ENCODE assay signal across 14 cellular contexts in the genomic region with DNA sequence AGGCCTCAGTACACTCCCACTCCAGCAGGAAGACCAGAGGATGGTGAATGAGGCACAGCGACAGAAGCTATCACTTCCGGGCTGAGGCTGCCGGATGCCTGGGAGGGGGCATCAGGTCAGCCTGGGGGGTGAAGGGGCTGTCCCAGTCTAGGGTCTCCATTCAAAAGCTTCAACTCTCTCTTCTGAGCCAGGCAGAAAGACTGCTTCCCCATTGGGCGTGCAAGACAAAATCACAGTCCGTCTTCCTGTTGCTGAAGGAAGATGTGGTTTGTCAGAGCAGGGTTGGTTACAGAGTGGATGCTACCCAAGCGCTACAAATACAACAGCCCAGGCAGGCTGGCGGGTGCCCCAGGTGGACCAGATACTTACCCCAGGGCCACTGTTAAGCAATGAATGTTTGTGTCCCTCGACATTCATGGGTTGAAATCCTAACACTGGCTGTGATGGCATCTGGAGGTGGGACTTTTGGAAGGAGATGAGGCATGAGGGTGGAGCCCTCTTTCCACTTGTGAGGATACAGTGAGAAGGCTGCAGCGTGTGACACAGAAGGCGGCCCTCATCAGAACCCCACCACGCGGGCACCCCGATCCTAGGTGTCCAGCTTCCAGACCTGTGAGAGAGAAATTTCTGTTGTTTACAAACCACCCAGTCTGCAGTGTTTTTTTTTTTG. TPM values are rescaled to one million over a fixed set of nuclear protein-coding genes. Genes with fewer than 3 reads are reported as not detected.
A peak's percentile ranks its signal among the peaks of the same experiment; 100 is the strongest.
DNase-seq lines count a peak whose midpoint lies in the region; ATAC-seq and TF ChIP-seq lines count a peak whose summit lies in the region.
"Had no signal": no experiment of that assay in that cellular context is flagged by ENCODE, and none has a peak within 500 bp of the region (broad histone marks: within the 10 kb centered on the region; RNA-seq: fewer than 3 reads in every experiment).

No MANE protein-coding gene starts in this region.

- H4K91ac ChIP-seq in H9 (ENCODE audit: insufficient read length, low read depth, low read length) = no peak overlapping the region

- H2AFZ ChIP-seq in H9 (ENCODE audit: low read length) = no peak overlapping the region

- BruUV-seq in MCF 10A (replicated peaks; lab: Mats Ljungman, UMichigan) = no TSS peak

- H3K9me3 Mint-ChIP-seq in IgD-negative memory B cell (no peaks in the 10 kb centered on the region), H9 (no peaks in the 10 kb centered on the region), MCF 10A (ENCODE audit: unreplicated experiment) (no peaks in the 10 kb centered on the region)
- H3K9me3 Mint-ChIP-seq in activated CD4-positive, alpha-beta memory T cell treated with anti-CD3 and anti-CD28 coated beads, Interleukin-2, amount 10 ng/mL, durations not matched to agents 7 days and 5 days = no peaks in the 10 kb centered on the region

- no peak for TF ChIP-seq CTCF in H9 (conservative IDR thresholded peaks at IDR 0.05)
- no peak for TF ChIP-seq CTCF in MCF 10A (IDR thresholded peaks at IDR 0.05; ENCODE audit: unreplicated experiment)

- H3K4me1 Mint-ChIP-seq in IgD-negative memory B cell (peaks cover 14 to 21% (median 18%) of the 10 kb centered on the region in 3 donors), H9 (peaks cover 14 to 19% of the 10 kb centered on the region in 2 experiments), MCF 10A (ENCODE audit: insufficient read depth, unreplicated experiment) (peaks cover 1% of the 10 kb centered on the region)
- peaks cover 16% of the 10 kb centered on the region for H3K4me1 Mint-ChIP-seq in activated CD4-positive, alpha-beta memory T cell treated with anti-CD3 and anti-CD28 coated beads, Interleukin-2, amount 10 ng/mL, durations not matched to agents 7 days and 5 days

- H2BK5ac ChIP-seq in H9 (ENCODE audit: insufficient read length, low read length) = no peak overlapping the region

- peak overlapping the region; percentile 64 to 87 (median 83) for H3K4me2 ChIP-seq in BLaER1 treated with 17β-estradiol and CSF1 and Interleukin-3, amounts not matched to agents 10 nM and 100 nM
- no peak overlapping the region for H3K4me2 ChIP-seq in H9 (ENCODE audit: insufficient read depth, insufficient read length, low read length)

- H3K4me3 Mint-ChIP-seq in IgD-negative memory B cell = peak overlapping the region in 3 of 4 donors; percentile 15 to 76 (median 64)
- H3K4me3 Mint-ChIP-seq in activated CD4-positive, alpha-beta memory T cell treated with anti-CD3 and anti-CD28 coated beads, Interleukin-2, amount 10 ng/mL, durations not matched to agents 7 days and 5 days = peak overlapping the region; percentile 28
- H3K4me3 Mint-ChIP-seq in H9 = no peak overlapping the region
- H3K4me3 Mint-ChIP-seq in MCF 10A (ENCODE audit: unreplicated experiment) = no peak overlapping the region

- H3K56ac ChIP-seq in H9 (ENCODE audit: insufficient read length, low read depth, low read length) = no peak overlapping the region

- no peaks in the 10 kb centered on the region for H3K36me3 Mint-ChIP-seq in IgD-negative memory B cell
- H3K36me3 Mint-ChIP-seq in activated CD4-positive, alpha-beta memory T cell treated with anti-CD3 and anti-CD28 coated beads, Interleukin-2, amount 10 ng/mL, durations not matched to agents 7 days and 5 days (ENCODE audit: low read depth) = no peaks in the 10 kb centered on the region
- H3K36me3 Mint-ChIP-seq in H9 (ENCODE audit: insufficient read depth in 1 of 3, low read depth in 3 of 3) = no peaks in the 10 kb centered on the region
- no peaks in the 10 kb centered on the region for H3K36me3 Mint-ChIP-seq in MCF 10A (ENCODE audit: insufficient read depth, unreplicated experiment)

- H2AK5ac ChIP-seq in H9 (ENCODE audit: insufficient read length, low read length) = no peak overlapping the region

- POLR2A ChIA-PET in activated CD4-positive, alpha-beta memory T cell treated with anti-CD3 and anti-CD28 coated beads, Interleukin-2, amount 10 ng/mL, durations not matched to agents 7 days and 5 days (lab: Charles Lee) = interaction anchor here (0.6 to 3.4 kb wide), 5 partner anchors 10 to 158 kb away, joined by 3 to 17 read pairs (median 3); partner anchors contain the start of gene FAM118A
- POLR2A ChIA-PET in MCF 10A (lab: Yijun Ruan, JAX) = no interaction called here

- H3K4me3 ChIP-seq in BLaER1 treated with 17β-estradiol and CSF1 and Interleukin-3, amounts not matched to agents 10 nM and 100 nM = peak overlapping the region in 5 of 10 experiments; percentile 28 to 51 (median 31); a peak in 7 of 20 replicates

- no peak overlapping the region for H3K4ac ChIP-seq in H9 (ENCODE audit: low read depth, low read length)

- H3K23me2 ChIP-seq in H9 (ENCODE audit: insufficient read length, low read depth, low read length, poor library complexity, severe bottlenecking) = no peaks in the 10 kb centered on the region

- H2BK120ac ChIP-seq in H9 (ENCODE audit: low read depth, low read length, poor library complexity, severe bottlenecking) = no peak overlapping the region

- CTCF ChIA-PET in activated CD4-positive, alpha-beta memory T cell treated with anti-CD3 and anti-CD28 coated beads, Interleukin-2, amount 10 ng/mL, durations not matched to agents 7 days and 5 days (lab: Charles Lee) = interaction anchor here (0.6 kb wide), 1 partner anchor 147 kb away, joined by 3 read pairs; no protein-coding TSS in a partner anchor
- CTCF ChIA-PET in MCF 10A (lab: Yijun Ruan, JAX) = no interaction called here

- peak overlapping the region; percentile 5 to 70 (median 58); a peak in 17 of 22 replicates for H3K9ac ChIP-seq in BLaER1 treated with 17β-estradiol and CSF1 and Interleukin-3, amounts not matched to agents 10 nM and 100 nM
- no peak overlapping the region for H3K9ac ChIP-seq in H9 (ENCODE audit: extremely low read depth, insufficient read length, low read length)

- H3K18ac ChIP-seq in H9 (ENCODE audit: insufficient read length, low read depth, low read length) = no peak overlapping the region

- no peak overlapping the region for H2BK15ac ChIP-seq in H9 (ENCODE audit: low read depth, low read length)

- H4K20me1 ChIP-seq in BLaER1 treated with 17β-estradiol and CSF1 and Interleukin-3, amounts not matched to agents 10 nM and 100 nM = no peaks in the 10 kb centered on the region
- no peaks in the 10 kb centered on the region for H4K20me1 ChIP-seq in H9 (ENCODE audit: control insufficient read depth, insufficient read depth, insufficient read length)

- H3K79me2 ChIP-seq in H9 (ENCODE audit: insufficient read depth, low read length) = no peaks in the 10 kb centered on the region

- no peak overlapping the region for H2BK12ac ChIP-seq in H9 (ENCODE audit: insufficient read length, low read depth, low read length)

- WGBS in H9 (ENCODE audit: extremely low coverage, insufficient read length, low lambda C conversion rate) = no CpG with 5 or more reads among the region's 13 CpGs

- H3K4me1 ChIP-seq in BLaER1 treated with 17β-estradiol and CSF1 and Interleukin-3, amounts not matched to agents 10 nM and 100 nM = peaks cover 39 to 99% (median 75%) of the 10 kb centered on the region in 10 experiments
- H3K4me1 ChIP-seq in H9 (ENCODE audit: insufficient read depth, low read length) = no peaks in the 10 kb centered on the region; the same call in 1 of the 2 replicates

- H3K9me3 ChIP-seq in BLaER1 treated with 17β-estradiol and CSF1 and Interleukin-3, amounts not matched to agents 10 nM and 100 nM (replicated peaks in 1 of 11) = peaks cover 0 to 8% (median 0%) of the 10 kb centered on the region in 11 experiments; a peak in 2 of 22 replicates
- no peaks in the 10 kb centered on the region for H3K9me3 ChIP-seq in H9 (ENCODE audit: control insufficient read depth, low read depth, low read length)

- H2BK20ac ChIP-seq in H9 (ENCODE audit: low read depth, low read length, poor library complexity, severe bottlenecking) = no peak overlapping the region

- peak; percentile 56 for DNase-seq in activated CD4-positive, alpha-beta memory T cell treated with anti-CD3 and anti-CD28 coated beads, Interleukin-2, amount 10 ng/mL, durations not matched to agents 7 days and 5 days
- DNase-seq in H9 (no peak), MCF 10A (ENCODE audit: unreplicated experiment) (no peak)
- DNase-seq: brain microvascular endothelial cell, mesenchymal stem cell, NCI-H446 treated with DMSO at 0.1 percent for 48 hours, SHP77 had no signal

- intact Hi-C loops in MCF 10A (cut with micrococcal nuclease) = no loop called here

- no peaks in the 10 kb centered on the region for H3K36me3 ChIP-seq in BLaER1 treated with 17β-estradiol and CSF1 and Interleukin-3, amounts not matched to agents 10 nM and 100 nM
- H3K36me3 ChIP-seq: brain microvascular endothelial cell had no signal

- no peak overlapping the region for H4K8ac ChIP-seq in H9 (replicated peaks; ENCODE audit: insufficient read length, low read depth, low read length)

- no peaks in the 10 kb centered on the region for H3K27me3 ChIP-seq in BLaER1 treated with 17β-estradiol and CSF1 and Interleukin-3, amounts not matched to agents 10 nM and 100 nM
- H3K27me3 ChIP-seq in H9 (ENCODE audit: insufficient read depth, low read length) = no peaks in the 10 kb centered on the region
- H3K27me3 ChIP-seq: brain microvascular endothelial cell had no signal

- no peak overlapping the region for H3K23ac ChIP-seq in H9 (ENCODE audit: insufficient read length, low read depth, low read length)

- no peak overlapping the region for H4K5ac ChIP-seq in H9 (ENCODE audit: insufficient read length, low read depth, low read length)

- no peaks in the 10 kb centered on the region for H3K27me3 Mint-ChIP-seq in IgD-negative memory B cell
- H3K27me3 Mint-ChIP-seq in activated CD4-positive, alpha-beta memory T cell treated with anti-CD3 and anti-CD28 coated beads, Interleukin-2, amount 10 ng/mL, durations not matched to agents 7 days and 5 days = no peaks in the 10 kb centered on the region
- H3K27me3 Mint-ChIP-seq in H9 (ENCODE audit: low read depth) = peaks cover 25% of the 10 kb centered on the region
- no peaks in the 10 kb centered on the region for H3K27me3 Mint-ChIP-seq in MCF 10A (ENCODE audit: insufficient read depth, unreplicated experiment)

- peak; percentile 8 for ATAC-seq in esophagus mucosa
- no peak for ATAC-seq in GM19455 (IDR thresholded peaks at IDR 0.05; ENCODE audit: unreplicated experiment)
- no peak for ATAC-seq in HG02970 (IDR thresholded peaks at IDR 0.05; ENCODE audit: low FRiP score, unreplicated experiment)

- H3K79me1 ChIP-seq in H9 (ENCODE audit: insufficient read depth, low read depth, low read length, poor library complexity, severe bottlenecking) = no peaks in the 10 kb centered on the region

- H3T11ph ChIP-seq in H9 (ENCODE audit: low read length) = no peak overlapping the region

- H3K14ac ChIP-seq in H9 (ENCODE audit: insufficient read depth, low read length) = no peak overlapping the region

- H3K27ac ChIP-seq in BLaER1 treated with 17β-estradiol and CSF1 and Interleukin-3, amounts not matched to agents 10 nM and 100 nM = peak overlapping the region; percentile 14 to 94 (median 76); a peak in 20 of 22 replicates
- H3K27ac ChIP-seq in H9 (ENCODE audit: insufficient read length, low read depth, low read length) = no peak overlapping the region
- H3K27ac ChIP-seq: brain microvascular endothelial cell had no signal

- H3K27ac Mint-ChIP-seq in IgD-negative memory B cell (peak overlapping the region in 2 of 3 donors; percentile 61 to 86), H9 (no peak overlapping the region), MCF 10A (ENCODE audit: low read depth, unreplicated experiment) (no peak overlapping the region)
- peak overlapping the region; percentile 72 for H3K27ac Mint-ChIP-seq in activated CD4-positive, alpha-beta memory T cell treated with anti-CD3 and anti-CD28 coated beads, Interleukin-2, amount 10 ng/mL, durations not matched to agents 7 days and 5 days

RNA-seq across cellular contexts. Expression of gene UPK3A, which starts 12.0 kb away (rescaled TPM):
- 1.5 TPM for polyA plus RNA-seq in IgD-negative memory B cell
- not detected for total RNA-seq in activated CD4-positive, alpha-beta memory T cell treated with anti-CD3 and anti-CD28 coated beads, Interleukin-2, amount 10 ng/mL, durations not matched to agents 7 days and 5 days
- total RNA-seq in esophagus mucosa (not detected), H9 (2021) (not detected in 2 replicates), MCF 10A (2022) (not detected in 2 replicates)
- polyA plus RNA-seq: BJ, esophagus had no signal

RNA-seq across cellular contexts. Expression of gene FAM118A, which starts 13.0 kb away (rescaled TPM):
- polyA plus RNA-seq in IgD-negative memory B cell = 24.0 TPM
- 10 to 100 TPM; 73.9 to 74.7 TPM for total RNA-seq in activated CD4-positive, alpha-beta memory T cell treated with anti-CD3 and anti-CD28 coated beads, Interleukin-2, amount 10 ng/mL, durations not matched to agents 7 days and 5 days
- 9.1 TPM for total RNA-seq in esophagus mucosa
- 34.3 and 37.9 TPM in 2 replicates for total RNA-seq in H9 (2021)
- total RNA-seq in MCF 10A (2022) = 16.0 and 16.7 TPM in 2 replicates

RNA-seq across cellular contexts. Expression of gene KIAA0930, which starts 56.1 kb away (rescaled TPM):
- polyA plus RNA-seq in IgD-negative memory B cell = 3.3 TPM
- total RNA-seq in activated CD4-positive, alpha-beta memory T cell treated with anti-CD3 and anti-CD28 coated beads, Interleukin-2, amount 10 ng/mL, durations not matched to agents 7 days and 5 days = 10 to 100 TPM; 22.2 to 30.0 TPM
- total RNA-seq in esophagus mucosa (45.4 TPM), H9 (2021) (45.3 and 46.2 TPM in 2 replicates), MCF 10A (2022) (61.9 and 63.4 TPM in 2 replicates)

Comparison
In these comparisons a context has a peak if more than half of its experiments do, and no peak if none do; other contexts are left out.
1. H3K27ac Mint-ChIP-seq: peak in IgD-negative memory B cell (2 of 3) and activated CD4-positive, alpha-beta memory T cell treated with anti-CD3 and anti-CD28 coated beads, Interleukin-2, amount 10 ng/mL, durations not matched to agents 7 days and 5 days (single experiment); none in H9 (0 of 3) and MCF 10A (single experiment).
2. H3K4me3 Mint-ChIP-seq: peak in IgD-negative memory B cell (3 of 4) and activated CD4-positive, alpha-beta memory T cell treated with anti-CD3 and anti-CD28 coated beads, Interleukin-2, amount 10 ng/mL, durations not matched to agents 7 days and 5 days (single experiment); none in H9 (0 of 2) and MCF 10A (single experiment).